ENCODE assay signal across 10 cellular contexts in the genomic region with DNA sequence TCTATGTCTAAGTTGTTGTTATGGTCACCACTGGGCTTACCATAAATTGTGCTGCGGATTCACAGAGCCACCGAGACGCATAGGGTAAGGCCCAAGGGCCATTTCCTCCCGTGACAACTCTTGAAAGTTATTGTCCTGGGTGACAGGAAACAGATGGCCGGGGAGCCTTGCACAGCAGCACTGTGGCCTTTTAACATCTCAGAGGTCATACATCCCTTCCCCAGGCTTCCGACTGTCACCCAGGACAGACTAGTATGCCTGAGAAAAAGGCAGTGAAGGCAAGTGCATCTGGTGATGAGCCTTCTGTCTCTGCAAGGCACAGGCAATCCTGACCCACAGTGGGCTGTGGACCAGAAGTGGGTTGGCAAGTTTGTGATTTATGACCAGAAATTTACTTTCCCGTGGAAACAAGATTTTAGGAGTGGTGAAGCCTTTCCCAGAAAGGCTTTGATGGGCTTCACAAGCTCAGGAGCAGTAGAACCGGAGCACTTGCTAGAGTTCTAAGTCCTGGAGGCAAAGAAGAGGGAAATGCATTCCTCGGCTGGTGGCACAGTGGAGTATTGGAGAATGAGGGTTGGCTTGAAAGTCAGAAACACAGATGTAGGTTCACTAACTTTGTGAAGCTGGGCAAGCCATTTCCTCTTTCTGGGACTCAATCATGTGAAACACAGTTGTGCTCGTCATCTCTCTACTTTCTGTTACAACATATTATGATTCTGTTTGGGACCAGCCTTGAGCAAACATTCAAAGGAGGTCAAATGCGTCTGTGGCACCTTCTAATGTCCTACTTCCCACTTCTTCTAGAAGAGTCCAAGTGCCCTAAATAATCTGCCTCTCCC. TPM values are rescaled to one million over a fixed set of nuclear protein-coding genes. Genes with fewer than 3 reads are reported as not detected.
DNase-seq lines count a peak whose midpoint lies in the region; ATAC-seq, FAIRE-seq and TF ChIP-seq lines count a peak whose summit lies in the region.
"Had no signal": no experiment of that assay in that cellular context is flagged by ENCODE, and none has a peak within 500 bp of the region (broad histone marks: within the 10 kb centered on the region; RNA-seq: fewer than 3 reads in every experiment).

No MANE protein-coding gene starts in this region.

- H3K27ac ChIP-seq in hepatocyte: peak overlapping the region; percentile 45

- no peaks in the 10 kb centered on the region for H3K36me3 ChIP-seq in hepatocyte (replicated peaks; ENCODE audit: insufficient read depth, low read depth)

- peaks cover 5% of the 10 kb centered on the region for H3K27me3 ChIP-seq in hepatocyte

- no peaks in the 10 kb centered on the region for H3K9me2 ChIP-seq in hepatocyte (replicated peaks; ENCODE audit: insufficient read depth)

- TF ChIP-seq POLR2A in GM12892 (IDR thresholded peaks at IDR 0.05; ENCODE audit: low read depth, low read length): no peak

- H3K79me2 ChIP-seq in hepatocyte: no peaks in the 10 kb centered on the region

- peak overlapping the region; percentile 13 for H3K4me2 ChIP-seq in hepatocyte

- WGBS in hepatocyte (ENCODE audit: low lambda C conversion rate, missing lambda C conversion rate): 67% methylated on average over 11 of the region's 11 CpGs

- TF ChIP-seq CTCF in hepatocyte (IDR thresholded peaks at IDR 0.05; ENCODE audit: poor library complexity): no peak

- DNase-seq in GM12892 (ENCODE audit: insufficient read length) (no peak), hepatocyte (ENCODE audit: low spot score) (no peak), SHP77 (lab: John Stamatoyannopoulos, UW) (no peak), A172 (ENCODE audit: low spot score) (no peak), NCI-H2081 (lab: John Stamatoyannopoulos, UW) (no peak)
- DNase-seq in activated CD4-positive, alpha-beta T cell treated with anti-CD3 and anti-CD28 coated beads, Interleukin-2, amount 50 U/mL, for 1 hour: no peak

- H3K9me3 ChIP-seq in hepatocyte (ENCODE audit: low read depth): no peaks in the 10 kb centered on the region

- peak; percentile 71 for ATAC-seq in GM21390 (IDR thresholded peaks at IDR 0.05; ENCODE audit: unreplicated experiment)
- peak; percentile 74 for ATAC-seq in HG03439 (IDR thresholded peaks at IDR 0.05; ENCODE audit: unreplicated experiment)
- ATAC-seq: Panc1 had no signal

- no peak overlapping the region for H3K4me3 ChIP-seq in hepatocyte

- H4K20me1 ChIP-seq in hepatocyte (ENCODE audit: insufficient read depth, poor library complexity, severe bottlenecking): no peaks in the 10 kb centered on the region

- no peaks in the 10 kb centered on the region for H3K4me1 ChIP-seq in hepatocyte (ENCODE audit: insufficient read depth)

- no peak overlapping the region for H2AFZ ChIP-seq in hepatocyte

- peak; percentile 94 for FAIRE-seq in GM12892 (lab: Jason Lieb, UNC)
- FAIRE-seq: G401.6 had no signal

RNA-seq across cellular contexts. Expression of gene CAPN14, which starts 2.0 kb away (rescaled TPM):
- 0.91 TPM for polyA plus RNA-seq in GM12892 (2012; ENCODE audit: missing spikeins)
- 0.33 and 0.56 TPM in 2 replicates for total RNA-seq in hepatocyte
- polyA plus RNA-seq in hepatocyte: 0.06 and 0.36 TPM in 2 replicates
- not detected in 2 replicates for total RNA-seq in A172 (2014; rRNA removed; shearing (Covaris generic))

RNA-seq across cellular contexts. Expression of gene EHD3, which starts 14.6 kb away (rescaled TPM):
- 1.5 TPM for polyA plus RNA-seq in GM12892 (2012; ENCODE audit: missing spikeins)
- 6.0 and 6.2 TPM in 2 replicates for total RNA-seq in hepatocyte
- 4.5 and 7.3 TPM in 2 replicates for polyA plus RNA-seq in hepatocyte
- 3.2 and 4.0 TPM in 2 replicates for total RNA-seq in A172 (2014; rRNA removed; shearing (Covaris generic))
